Comparison of ENCODE assay signal across 33 cellular contexts in genomic region chrX:156008915-156009314, GRCh38. TPM values are rescaled to one million over a fixed set of nuclear protein-coding genes. Genes with fewer than 3 reads are reported as not detected.
DNase-seq lines count a peak whose midpoint lies in the region; ATAC-seq, FAIRE-seq and TF ChIP-seq lines count a peak whose summit lies in the region.
"Had no signal": no experiment of that assay in that cellular context is flagged by ENCODE, and none has a peak within 500 bp of the region (broad histone marks: within the 10 kb centered on the region; RNA-seq: fewer than 3 reads in every experiment).

No MANE protein-coding gene starts in this region.

- ATAC-seq in A549 (no peak), K562 (no peak)
- ATAC-seq: activated naive CD8-positive, alpha-beta T cell treated with anti-CD3 and anti-CD28 coated beads, Interleukin-2, amount 50 U/mL, for 24 hours; activated T-cell treated with anti-CD3 and anti-CD28 coated beads, Interleukin-2, amount 50 U/mL, for 72 hours; mucosa of descending colon; stimulated activated naive CD8-positive, alpha-beta T cell treated with anti-CD3 and anti-CD28 coated beads, Interleukin-15, Interleukin-2, amounts not matched to agents 100 U/mL and 50 U/mL, for 24 hours; T-helper 17 cell had no signal

- CTCF ChIA-PET in A549 (lab: Yijun Ruan, JAX), result no interaction called here
- CTCF ChIA-PET in K562 (lab: Yijun Ruan, JAX; ENCODE audit: low intra/inter-chr PET ratio), result no interaction called here

- peak in 1 of 2 experiments; percentile 23 for DNase-seq in A549 (ENCODE audit: low read depth in 1 of 2, low spot score in 1 of 2)
- DNase-seq in GM19239 (ENCODE audit: insufficient read length, low spot score), result no peak
- DNase-seq in K562 (ENCODE audit: extremely low read depth in 1 of 4, low spot score in 3 of 4), result no peak
- no peak for DNase-seq in kidney
- DNase-seq in suprapubic skin (ENCODE audit: low spot score in 2 of 2), result no peak
- DNase-seq in activated CD4-positive, CD25-positive, alpha-beta regulatory T cell (lab: John Stamatoyannopoulos, UW), result no peak
- no peak for DNase-seq in posterior vena cava (ENCODE audit: low spot score)
- DNase-seq in stimulated activated naive CD4-positive, alpha-beta T cell (lab: John Stamatoyannopoulos, UW), result no peak
- DNase-seq: activated CD4-positive, alpha-beta T cell treated with anti-CD3 and anti-CD28 coated beads, Interleukin-2, amount 50 U/mL, for 48 hours; activated naive CD4-positive, alpha-beta T cell; activated naive CD8-positive, alpha-beta T cell treated with anti-CD3 and anti-CD28 coated beads, Interleukin-2, amount 50 U/mL, for 24 hours; activated T-cell treated with anti-CD3 and anti-CD28 coated beads, Interleukin-2, amount 50 U/mL, for 72 hours; central memory CD4-positive, alpha-beta T cell; DMS53; foreskin melanocyte; H7; mucosa of descending colon; natural killer cell; NCI-H146; NCI-H345; NCI-H748 treated with DMSO at 0.1 percent for 48 hours; occipital lobe; Peyer's patch; SHP77; stimulated activated naive CD8-positive, alpha-beta T cell treated with anti-CD3 and anti-CD28 coated beads, Interleukin-15, Interleukin-2, amounts not matched to agents 100 U/mL and 50 U/mL, for 24 hours; T-helper 17 cell had no signal

- peak; percentile 100 for FAIRE-seq in A549 (lab: Jason Lieb, UNC)
- peak; percentile 95 for FAIRE-seq in GM19239 (lab: Jason Lieb, UNC)
- no peak for FAIRE-seq in K562 (lab: Jason Lieb, UNC)
- peak; percentile 66 for FAIRE-seq in kidney (lab: Jason Lieb, UNC)
- FAIRE-seq: TTC549 had no signal

- no peaks in the 10 kb centered on the region for H3K36me3 ChIP-seq in K562 (ENCODE audit: control insufficient read depth, insufficient read depth, low read length)
- no peaks in the 10 kb centered on the region for H3K36me3 ChIP-seq in kidney (ENCODE audit: control insufficient read depth in 1 of 2, insufficient read depth in 2 of 2, low read length in 2 of 2)
- H3K36me3 ChIP-seq in suprapubic skin, result no peaks in the 10 kb centered on the region
- H3K36me3 ChIP-seq: esophagus muscularis mucosa, Peyer's patch, thoracic aorta, vagina had no signal

- POLR2A ChIA-PET in A549 (lab: Yijun Ruan, JAX) (no interaction called here), K562 (lab: Yijun Ruan, JAX) (no interaction called here)

- H3K9ac ChIP-seq in K562 (ENCODE audit: insufficient read depth in 1 of 2, low read depth in 2 of 2, low read length in 2 of 2) (no peak overlapping the region), kidney (ENCODE audit: low read length in 2 of 2) (no peak overlapping the region)

- H4K20me1 ChIP-seq in K562 (replicated peaks; ENCODE audit: control insufficient read depth, insufficient read depth, low read length), result no peaks in the 10 kb centered on the region

- no peaks in the 10 kb centered on the region for H3K4me1 ChIP-seq in A549
- peaks cover 0 to 2% of the 10 kb centered on the region in 2 experiments; a peak in 2 of 5 replicates for H3K4me1 ChIP-seq in K562 (replicated peaks in 1 of 2; ENCODE audit: control insufficient read depth in 2 of 2, insufficient read depth in 2 of 2, low read length in 2 of 2)
- no peaks in the 10 kb centered on the region for H3K4me1 ChIP-seq in kidney (ENCODE audit: control insufficient read depth in 1 of 2, insufficient read depth in 1 of 2, low read depth in 1 of 2, low read length in 2 of 2)
- H3K4me1 ChIP-seq in suprapubic skin, result no peaks in the 10 kb centered on the region
- H3K4me1 ChIP-seq: esophagus muscularis mucosa, Peyer's patch, vagina had no signal

- intact Hi-C loops in K562 (cut with micrococcal nuclease) (no loop called here), kidney (cut with DNase I) (no loop called here), posterior vena cava (cut with DNase I) (no loop called here)

- in situ Hi-C loops in K562 (cut with MboI), result no loop called here

- H3K27me3 ChIP-seq in K562 (ENCODE audit: control insufficient read depth in 2 of 2, insufficient read depth in 2 of 2, low read length in 2 of 2), result no peaks in the 10 kb centered on the region
- no peaks in the 10 kb centered on the region for H3K27me3 ChIP-seq in suprapubic skin
- H3K27me3 ChIP-seq: esophagus muscularis mucosa, Peyer's patch, vagina had no signal

- no peak overlapping the region for H3K27ac ChIP-seq in A549
- H3K27ac ChIP-seq in K562 (ENCODE audit: extremely low read depth, low read depth, low read length), result no peak overlapping the region
- no peak overlapping the region for H3K27ac ChIP-seq in kidney (ENCODE audit: low read depth in 2 of 2, low read length in 2 of 2)
- H3K27ac ChIP-seq in suprapubic skin, result no peak overlapping the region
- H3K27ac ChIP-seq: esophagus muscularis mucosa, Peyer's patch, skin epidermis, thoracic aorta, vagina had no signal

- TF ChIP-seq POLR2A in A549 (IDR thresholded peaks at IDR 0.05; ENCODE audit: low read length) (no peak), K562 (conservative IDR thresholded peaks at IDR 0.05) (0 out of 2 replicates have a peak, but pooled peaks have one; percentile 30), suprapubic skin (IDR thresholded peaks at IDR 0.05) (no peak)

- TF ChIP-seq EP300 in A549 (IDR thresholded peaks at IDR 0.05) (no peak), K562 (IDR thresholded peaks at IDR 0.05; ENCODE audit: low read length) (no peak), suprapubic skin (IDR thresholded peaks at IDR 0.05) (no peak)

- TF ChIP-seq RAD21 in A549 (conservative IDR thresholded peaks at IDR 0.05 in 1 of 2, IDR thresholded peaks at IDR 0.05 in 1 of 2) (no peak), K562 (CRISPR knock-in tag; conservative IDR thresholded peaks at IDR 0.05 in 1 of 2, IDR thresholded peaks at IDR 0.05 in 1 of 2) (no peak)

- H3K9me3 ChIP-seq in A549 (no peaks in the 10 kb centered on the region), K562 (replicated peaks; ENCODE audit: control insufficient read depth, insufficient read depth, low read depth, low read length) (no peaks in the 10 kb centered on the region), kidney (ENCODE audit: control insufficient read depth in 1 of 2, low read length in 2 of 2) (no peaks in the 10 kb centered on the region), suprapubic skin (no peaks in the 10 kb centered on the region)
- H3K9me3 ChIP-seq: esophagus muscularis mucosa, mucosa of descending colon, Peyer's patch, thoracic aorta, vagina had no signal

- TF ChIP-seq CTCF in A549 (IDR thresholded peaks at IDR 0.05) (no peak), K562 (IDR thresholded peaks at IDR 0.05 in 2 of 3, conservative IDR thresholded peaks at IDR 0.05 in 1 of 3; ENCODE audit: insufficient read depth in 2 of 3, low read depth in 1 of 3, low read length in 3 of 3) (no peak), kidney (IDR thresholded peaks at IDR 0.05; ENCODE audit: borderline replicate concordance, extremely low read depth, insufficient read depth) (no peak), suprapubic skin (IDR thresholded peaks at IDR 0.05) (no peak)

- no peaks in the 10 kb centered on the region for H3K79me2 ChIP-seq in K562 (ENCODE audit: control insufficient read depth, insufficient read depth, low read length)

- no peaks in the 10 kb centered on the region for H3K9me1 ChIP-seq in K562 (ENCODE audit: control insufficient read depth, insufficient read depth, low read length)

- H2AFZ ChIP-seq in K562 (ENCODE audit: low read depth, low read length), result no peak overlapping the region

- H3K4me2 ChIP-seq in A549, result no peak overlapping the region
- no peak overlapping the region for H3K4me2 ChIP-seq in K562 (ENCODE audit: insufficient read depth, low read length)

- H3K4me3 ChIP-seq in A549 (no peak overlapping the region), K562 (no peak overlapping the region), kidney (ENCODE audit: low read length in 2 of 2) (no peak overlapping the region), suprapubic skin (no peak overlapping the region)
- H3K4me3 ChIP-seq: esophagus muscularis mucosa, lung, mucosa of descending colon, Peyer's patch, skin epidermis, thoracic aorta, vagina had no signal

- WGBS in A549 (ENCODE audit: missing lambda C conversion rate), result 11% methylated on average over 1 of the region's 1 CpG
- no CpG with 5 or more reads among the region's 1 CpG for WGBS in K562 (ENCODE audit: insufficient coverage, low coverage, missing lambda C conversion rate)
- WGBS in suprapubic skin, result no CpG with 5 or more reads among the region's 1 CpG

- BruUV-seq in K562 (replicated peaks; lab: Mats Ljungman, UMichigan), result no TSS peak

TF ChIP-seq in A549, 52 proteins besides CTCF, POLR2A, EP300 and RAD21 (continues in another document):
- TF ChIP-seq NR3C1 (IDR thresholded peaks at IDR 0.05) (no peak), JUNB (IDR thresholded peaks at IDR 0.05) (no peak), SMC3 (IDR thresholded peaks at IDR 0.05) (no peak)

RNA-seq across cellular contexts. Expression of gene IL9R, which starts 11.4 kb away (rescaled TPM):
- 0.05 and 0.06 TPM in 2 replicates for polyA plus RNA-seq in A549 (2011; rRNA removed)
- polyA plus RNA-seq in A549 (2012; cell fraction: cytosol; rRNA removed), result 0.08 and 0.25 TPM in 2 replicates
- polyA plus RNA-seq in A549 (2012; cell fraction: nucleus; rRNA removed), result 1.3 and 1.6 TPM in 2 replicates
- polyA plus RNA-seq in A549 (2017; fragmentation: RNase III; extraction: RNeasy Plus Mini Kit Qiagen cat#74134 plus additional on column Dnase treatment), result 0.12 to 0.13 TPM (median 0.13 TPM) in 3 replicates
- not detected in 2 replicates for polyA minus RNA-seq in A549 (2011; rRNA and poly(A)+ RNA removed)
- total RNA-seq in K562 (2011; cell fraction: chromatin; rRNA removed; ENCODE audit: low replicate concordance), result 0.63 and 4.1 TPM in 2 replicates
- 2.8 and 3.0 TPM in 2 replicates for total RNA-seq in K562 (2011; cell fraction: nucleolus; rRNA removed)
- 1.5 and 2.3 TPM in 2 replicates for total RNA-seq in K562 (2011; cell fraction: nucleoplasm; rRNA removed)
- total RNA-seq in K562 (2014; rRNA removed), result 1.9 and 2.7 TPM in 2 replicates
- 0.99 and 1.5 TPM in 2 replicates for total RNA-seq in K562 (2014; rRNA removed; fragmentation: Illumina TruSeq; extraction: Trizol)
- 1.0 and 1.1 TPM in 2 replicates for total RNA-seq in K562 (2015; rRNA removed; fragmentation: Illumina TruSeq; extraction: Trizol)
- total RNA-seq in K562 (2021), result 2.2 and 2.7 TPM in 2 replicates
- 0.76 and 1.6 TPM in 2 replicates for polyA plus RNA-seq in K562 (2011; rRNA removed)
- polyA plus RNA-seq in K562 (2011; cell fraction: cytosol; rRNA removed), result 1.0 and 2.6 TPM in 2 replicates
- polyA plus RNA-seq in K562 (2011; cell fraction: nucleus; rRNA removed), result 1.1 and 3.4 TPM in 2 replicates
- polyA plus RNA-seq in K562 (2012), result 5.1 and 5.7 TPM in 2 replicates
- polyA plus RNA-seq in K562 (2014; fragmentation: Illumina TruSeq; extraction: Trizol), result 1.5 and 2.6 TPM in 2 replicates
- 1 to 10 TPM in 1 of 2 experiments, under 1 TPM in 1; 0.58 to 2.1 TPM for polyA plus RNA-seq in K562 (2014; fragmentation: Nextera tagmentation; extraction: Ambion mirVana)
- 1.6 and 2.2 TPM in 2 replicates for polyA plus RNA-seq in K562 (2014; rRNA removed)
- polyA minus RNA-seq in K562 (2011; rRNA and poly(A)+ RNA removed), result 0.42 and 1.3 TPM in 2 replicates
- 0.64 and 1.8 TPM in 2 replicates for polyA minus RNA-seq in K562 (2011; cell fraction: cytosol; rRNA and poly(A)+ RNA removed)
- 0.54 and 0.67 TPM in 2 replicates for polyA minus RNA-seq in K562 (2011; cell fraction: nucleus; rRNA and poly(A)+ RNA removed)
- 0.88 TPM for total RNA-seq in kidney
- not detected for polyA plus RNA-seq in kidney (ENCODE audit: insufficient read depth, low read depth, low replicate concordance)
- total RNA-seq in suprapubic skin, result under 1 TPM; 0.38 to 0.64 (median 0.41) TPM
- under 1 TPM in 1 of 2 donors, not detected in 1; 0.83 TPM for total RNA-seq in posterior vena cava
- total RNA-seq: A172, vagina had no signal

Comparison
In these comparisons a context has a peak if more than half of its experiments do, and no peak if none do; other contexts are left out.
1. Of the 35 proteins assayed by ChIP-seq in both K562 and A549: peak only in K562: POLR2A; only in A549: none; in both: none; in neither: 34.